8 cellular contexts compared by ENCODE assay signal in genomic region chr9:134434896-134435506, GRCh38.
DNase-seq lines count a peak whose midpoint lies in the region; ATAC-seq, FAIRE-seq and TF ChIP-seq lines count a peak whose summit lies in the region.
"Had no signal": no experiment of that assay in that cellular context is flagged by ENCODE, and none has a peak within 500 bp of the region (broad histone marks: within the 10 kb centered on the region; RNA-seq: fewer than 3 reads in every experiment).

No MANE protein-coding gene starts in this region.

- peak overlapping the region; percentile 49; the same call in 1 of the 2 replicates for H3K27ac ChIP-seq in HUES64 (ENCODE audit: low read depth, low read length)
- peak overlapping the region; percentile 56 to 88 (median 81) for H3K27ac ChIP-seq in pancreas

- no peaks in the 10 kb centered on the region for H3K9me3 ChIP-seq in HUES64 (ENCODE audit: insufficient read depth, low read depth, low read length)
- H3K9me3 ChIP-seq in pancreas = no peaks in the 10 kb centered on the region

- FAIRE-seq in frontal cortex (lab: Jason Lieb, UNC) (no peak), pancreas (lab: Jason Lieb, UNC) (peak; percentile 70)

- intact Hi-C loops in pancreas (cut with DNase I) = loop anchor here in 1 of 3 donors (5.0 kb wide), 1 partner anchor 43 kb away; no protein-coding TSS in a partner anchor

- H3K4me3 Mint-ChIP-seq in immature natural killer cell = no peak overlapping the region
- H3K4me3 Mint-ChIP-seq: T-helper 1 cell treated with Interleukin-12 subunit alpha and Interleukin-12 subunit beta and Interleukin-4 antibody, amounts not matched to agents 30 μg/mL and 1 μg/mL, for 36 hours had no signal

- H3K4me3 ChIP-seq in HUES64 (ENCODE audit: low read length) (no peak overlapping the region), pancreas (peak overlapping the region in 1 of 4 donors; percentile 2)

- H3K27ac Mint-ChIP-seq in immature natural killer cell = no peak overlapping the region
- H3K27ac Mint-ChIP-seq: T-helper 1 cell treated with Interleukin-12 subunit alpha and Interleukin-12 subunit beta and Interleukin-4 antibody, amounts not matched to agents 30 μg/mL and 1 μg/mL, for 36 hours had no signal

- DNase-seq in T1000 (lab: John Stamatoyannopoulos, UW) (peak; percentile 65), frontal cortex (ENCODE audit: low spot score in 2 of 2) (peak; percentile 84 to 92), pancreas (peak; percentile 90 to 99 (median 98)), immature natural killer cell (no peak), NCI-H2227 treated with DMSO at 0.1 percent for 48 hours (lab: John Stamatoyannopoulos, UW) (no peak)

- H3K4me1 ChIP-seq in HUES64 (ENCODE audit: insufficient read depth, low read length) (peaks cover 3% of the 10 kb centered on the region; the same call in 1 of the 2 replicates), pancreas (peaks cover 13 to 17% (median 14%) of the 10 kb centered on the region in 3 donors)

- no peak for TF ChIP-seq CTCF in pancreas (IDR thresholded peaks at IDR 0.05)

- H3K9me3 Mint-ChIP-seq in immature natural killer cell = no peaks in the 10 kb centered on the region
- H3K9me3 Mint-ChIP-seq: T-helper 1 cell treated with Interleukin-12 subunit alpha and Interleukin-12 subunit beta and Interleukin-4 antibody, amounts not matched to agents 30 μg/mL and 1 μg/mL, for 36 hours had no signal

- ATAC-seq in pancreas = peak; percentile 85 to 89 (median 87)
- no peak for ATAC-seq in HG03442 (IDR thresholded peaks at IDR 0.05; ENCODE audit: unreplicated experiment)

- no peak overlapping the region for H3K9ac ChIP-seq in HUES64 (ENCODE audit: low read depth, low read length)

- peaks cover 0 to 4% of the 10 kb centered on the region in 2 donors for H3K4me1 Mint-ChIP-seq in immature natural killer cell

- peaks cover 0 to 14% (median 7%) of the 10 kb centered on the region in 3 donors for H3K36me3 Mint-ChIP-seq in immature natural killer cell

- peaks cover 0 to 5% (median 5%) of the 10 kb centered on the region in 3 donors for H3K27me3 Mint-ChIP-seq in immature natural killer cell (ENCODE audit: low read depth in 3 of 3)

- 81% methylated on average over 16 of the region's 17 CpGs for WGBS in HUES64
- WGBS in pancreas, 2 donors = 0 to 2% methylated on average over 16 to 17 of the region's 17 CpGs

- H3K36me3 ChIP-seq in HUES64 (ENCODE audit: insufficient read depth, low read length) = peaks cover 17% of the 10 kb centered on the region
- peaks cover 0 to 9% (median 7%) of the 10 kb centered on the region in 3 donors for H3K36me3 ChIP-seq in pancreas

- H3K27me3 ChIP-seq in HUES64 (ENCODE audit: insufficient read depth, low read length) (no peaks in the 10 kb centered on the region), pancreas (no peaks in the 10 kb centered on the region)

Comparison
In these comparisons a context has a peak if more than half of its experiments do, and no peak if none do; other contexts are left out.
1. DNase-seq: peak in T1000 (single experiment), frontal cortex (2 of 2) and pancreas (6 of 6); none in immature natural killer cell (0 of 3) and NCI-H2227 treated with DMSO at 0.1 percent for 48 hours (single experiment).